12 cellular contexts compared by ENCODE assay signal in genomic region chr2:101617188-101617587, GRCh38.
DNase-seq lines count a peak whose midpoint lies in the region; ATAC-seq and TF ChIP-seq lines count a peak whose summit lies in the region.
"Had no signal": no experiment of that assay in that cellular context is flagged by ENCODE, and none has a peak within 500 bp of the region (broad histone marks: within the 10 kb centered on the region; RNA-seq: fewer than 3 reads in every experiment).

No MANE protein-coding gene starts in this region.

- no peaks in the 10 kb centered on the region for H3K9me3 ChIP-seq in RWPE2 (ENCODE audit: severe bottlenecking)
- no peaks in the 10 kb centered on the region for H3K9me3 ChIP-seq in fibroblast of lung (ENCODE audit: control insufficient read depth, insufficient read depth, low read depth, low read length)

- H3K4me3 ChIP-seq in RWPE2 (ENCODE audit: severe bottlenecking): no peak overlapping the region
- H3K4me3 ChIP-seq in fibroblast of lung (replicated peaks in 1 of 4; ENCODE audit: control extremely low read depth in 1 of 4, insufficient read depth in 1 of 4, low read depth in 3 of 4, low read length in 4 of 4): no peak overlapping the region

- DNase-seq in ELR (ENCODE audit: low read depth) (peak; percentile 84), RWPE2 (ENCODE audit: low spot score) (no peak), fibroblast of lung (ENCODE audit: low read depth in 2 of 2) (peak; percentile 75 to 90), renal cortical epithelial cell (ENCODE audit: low read depth) (peak; percentile 62), SW480 (ENCODE audit: low spot score) (no peak), T1000 (lab: John Stamatoyannopoulos, UW) (no peak), DMS79 (lab: John Stamatoyannopoulos, UW) (no peak), NCI-H146 (lab: John Stamatoyannopoulos, UW) (no peak)
- DNase-seq: activated CD8-positive, alpha-beta T cell treated with anti-CD3 and anti-CD28 coated beads, Interleukin-2, amount 10 ng/mL, durations not matched to agents 7 days and 5 days; activated naive CD4-positive, alpha-beta T cell treated with anti-CD3 and anti-CD28 coated beads for 36 hours; effector memory CD4-positive, alpha-beta T cell; NCI-H187 treated with DMSO at 0.1 percent for 48 hours had no signal

- H3K27me3 ChIP-seq in RWPE2 (ENCODE audit: insufficient read depth, poor library complexity, severe bottlenecking) (no peaks in the 10 kb centered on the region), fibroblast of lung (ENCODE audit: control insufficient read depth, insufficient read depth, low read length) (no peaks in the 10 kb centered on the region)

- H2AFZ ChIP-seq in fibroblast of lung (ENCODE audit: low read length): no peak overlapping the region

- H3K4me1 ChIP-seq in RWPE2 (ENCODE audit: insufficient read depth, poor library complexity, severe bottlenecking) (no peaks in the 10 kb centered on the region), fibroblast of lung (ENCODE audit: control insufficient read depth, extremely low read depth, insufficient read depth, low read length) (peaks cover 12% of the 10 kb centered on the region)

- H3K27ac ChIP-seq in RWPE2 (ENCODE audit: poor library complexity, severe bottlenecking): no peak overlapping the region
- no peak overlapping the region for H3K27ac ChIP-seq in fibroblast of lung (ENCODE audit: insufficient read depth, low read length)

- no peaks in the 10 kb centered on the region for H3K36me3 ChIP-seq in RWPE2 (ENCODE audit: low read depth)
- no peaks in the 10 kb centered on the region for H3K36me3 ChIP-seq in fibroblast of lung (ENCODE audit: control insufficient read depth, insufficient read depth, low read length)

- peak overlapping the region; percentile 23 for H3K4me2 ChIP-seq in fibroblast of lung (ENCODE audit: extremely low read depth, insufficient read depth, low read length)

- TF ChIP-seq CTCF in RWPE2 (IDR thresholded peaks at IDR 0.05; ENCODE audit: poor library complexity, severe bottlenecking) (no peak), fibroblast of lung (conservative IDR thresholded peaks at IDR 0.05 in 1 of 2, IDR thresholded peaks at IDR 0.05 in 1 of 2; ENCODE audit: low read depth in 1 of 2, low read length in 2 of 2) (no peak)

- H3K9ac ChIP-seq in fibroblast of lung (ENCODE audit: insufficient read depth, low read length): no peak overlapping the region

- no peaks in the 10 kb centered on the region for H3K79me2 ChIP-seq in fibroblast of lung (ENCODE audit: control insufficient read depth, insufficient read depth, low read length)

- H4K20me1 ChIP-seq in fibroblast of lung (ENCODE audit: control insufficient read depth, extremely low read depth, insufficient read depth, low read length): no peaks in the 10 kb centered on the region

- ATAC-seq in RWPE2 (ENCODE audit: low read depth): peak; percentile 31; the same call in 1 of the 3 replicates
- ATAC-seq: activated CD8-positive, alpha-beta T cell treated with anti-CD3 and anti-CD28 coated beads, Interleukin-2, amount 10 ng/mL, durations not matched to agents 7 days and 5 days had no signal

Comparison
In these comparisons a context has a peak if more than half of its experiments do, and no peak if none do; other contexts are left out.
1. DNase-seq: peak in ELR (single experiment), fibroblast of lung (2 of 2) and renal cortical epithelial cell (single experiment); none in RWPE2 (single experiment), SW480 (single experiment), T1000 (single experiment), DMS79 (single experiment) and NCI-H146 (single experiment).